Comparison of ENCODE assay signal across 1 cellular context in the genomic region with DNA sequence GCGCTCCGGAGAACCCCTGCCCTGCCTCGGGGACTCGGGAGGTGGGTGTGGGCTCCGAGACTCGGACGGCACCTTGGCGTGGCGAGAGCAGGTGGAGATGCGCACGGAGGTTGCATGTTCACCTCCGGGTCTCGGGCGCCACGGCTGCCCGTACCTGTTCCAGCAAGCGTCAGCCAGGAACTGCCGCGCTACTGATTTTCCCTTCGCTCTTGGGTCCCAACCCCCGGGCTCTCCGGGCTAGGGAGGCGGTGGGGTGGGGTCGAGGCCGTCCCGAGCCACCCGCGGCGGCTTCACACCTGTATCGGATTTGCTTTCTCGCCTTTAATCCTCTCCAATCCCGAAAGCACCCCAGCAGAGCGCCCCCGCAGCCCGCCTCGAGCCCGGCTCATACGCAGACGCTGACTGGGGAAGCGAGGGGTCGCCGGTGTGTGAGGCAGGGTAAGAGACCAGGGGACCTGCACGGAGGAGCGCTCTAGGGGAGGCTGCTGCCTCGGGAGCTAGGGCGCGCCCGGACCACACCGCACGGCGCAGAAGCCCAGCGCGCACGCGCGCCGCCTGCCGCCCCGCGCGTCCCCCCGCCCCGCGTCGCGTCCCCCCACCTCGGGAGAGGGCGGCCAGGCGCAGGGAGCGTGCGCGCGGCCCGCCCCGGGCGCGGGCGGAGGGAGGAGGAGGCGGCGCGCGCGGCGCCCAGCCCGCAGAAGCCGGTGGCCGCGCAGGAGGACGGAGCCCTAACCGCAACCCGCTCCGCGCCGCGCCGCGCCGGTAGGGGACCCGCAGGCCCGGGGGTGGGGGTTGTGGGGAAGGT.
TF ChIP-seq lines count a peak whose summit lies in the region.

A gene with protein sequence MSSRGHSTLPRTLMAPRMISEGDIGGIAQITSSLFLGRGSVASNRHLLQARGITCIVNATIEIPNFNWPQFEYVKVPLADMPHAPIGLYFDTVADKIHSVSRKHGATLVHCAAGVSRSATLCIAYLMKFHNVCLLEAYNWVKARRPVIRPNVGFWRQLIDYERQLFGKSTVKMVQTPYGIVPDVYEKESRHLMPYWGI (plus strand): TSS at position 695 of the 805 bp plus-strand sequence. CDS start 22,382 bp downstream, outside the sequence.

TF ChIP-seq in K562, 482 proteins besides CTCF, POLR2A, EP300 and RAD21 (continued from another document and continues in another):
- TF ChIP-seq YY1 (IDR thresholded peaks at IDR 0.05; ENCODE audit: borderline replicate concordance in 1 of 3, control insufficient read depth in 1 of 3, extremely low read depth in 1 of 3, insufficient read depth in 3 of 3, insufficient read length in 1 of 3, insufficient replicate concordance in 2 of 3, low read depth in 1 of 3, low read length in 2 of 3) (peak in 1 of 3 experiments; percentile 3), GTF2F1 (IDR thresholded peaks at IDR 0.05; ENCODE audit: low read depth, low read length) (no peak), EHMT2 (IDR thresholded peaks at IDR 0.05) (no peak), RBM14 (IDR thresholded peaks at IDR 0.05; ENCODE audit: borderline replicate concordance, insufficient read depth, low read depth, low read length) (0 out of 2 replicates have a peak, but pooled peaks have one; percentile 54), ZNF431 (CRISPR knock-in tag; IDR thresholded peaks at IDR 0.05) (no peak), BDP1 (IDR thresholded peaks at IDR 0.05; ENCODE audit: insufficient read depth, insufficient read length) (no peak), HNRNPLL (IDR thresholded peaks at IDR 0.05; ENCODE audit: low read depth, low read length, poor library complexity, severe bottlenecking) (no peak), HMG20A (CRISPR knock-in tag; conservative IDR thresholded peaks at IDR 0.05) (no peak), CXXC5 (CRISPR knock-in tag; IDR thresholded peaks at IDR 0.05) (peak; percentile 53), CBX1 (IDR thresholded peaks at IDR 0.05; ENCODE audit: low read depth) (0 out of 2 replicates have a peak, but pooled peaks have one; percentile 14), DNMT1 (IDR thresholded peaks at IDR 0.05) (no peak), RBBP5 (IDR thresholded peaks at IDR 0.05; ENCODE audit: borderline replicate concordance, insufficient read depth, low read length, poor library complexity, severe bottlenecking) (peak; percentile 56), ZKSCAN8 (CRISPR knock-in tag; IDR thresholded peaks at IDR 0.05) (no peak), JUN (IDR thresholded peaks at IDR 0.05; ENCODE audit: borderline replicate concordance, low read depth, low read length) (no peak), JUN (CRISPR knock-in tag; IDR thresholded peaks at IDR 0.05; ENCODE audit: borderline replicate concordance) (no peak), POLR2H (tag; IDR thresholded peaks at IDR 0.05; ENCODE audit: low read depth) (peak; percentile 49), BHLHE40 (IDR thresholded peaks at IDR 0.05; ENCODE audit: low read length) (no peak), HIVEP1 (CRISPR knock-in tag; IDR thresholded peaks at IDR 0.05) (no peak), RBM22 (IDR thresholded peaks at IDR 0.05; ENCODE audit: low read depth, low read length, poor library complexity, severe bottlenecking) (no peak), ZNF197 (CRISPR knock-in tag; IDR thresholded peaks at IDR 0.05; ENCODE audit: low read depth) (no peak), FUS (optimal IDR thresholded peaks at IDR 0.05; ENCODE audit: low read depth, low read length) (no peak), ZBTB1 (CRISPR knock-in tag; IDR thresholded peaks at IDR 0.05; ENCODE audit: borderline replicate concordance, low read depth) (no peak), PML (IDR thresholded peaks at IDR 0.05; ENCODE audit: low read length) (peak; percentile 31; the same call in 1 of the 2 replicates), XRCC3 (IDR thresholded peaks at IDR 0.05) (no peak), SRSF3 (IDR thresholded peaks at IDR 0.05; ENCODE audit: insufficient read depth, low read length) (no peak), SRSF9 (IDR thresholded peaks at IDR 0.05; ENCODE audit: borderline replicate concordance, low read depth, low read length) (no peak), ZNF175 (CRISPR knock-in tag; IDR thresholded peaks at IDR 0.05; ENCODE audit: low read depth) (no peak), ZNF644 (tag; IDR thresholded peaks at IDR 0.05; ENCODE audit: low read depth) (no peak), ZNF780A (CRISPR knock-in tag; IDR thresholded peaks at IDR 0.05) (no peak), DMBX1 (CRISPR knock-in tag; IDR thresholded peaks at IDR 0.05; ENCODE audit: borderline replicate concordance) (no peak), SREBF1 (IDR thresholded peaks at IDR 0.05; ENCODE audit: borderline replicate concordance, low read depth, low read length) (no peak), MCM2 (IDR thresholded peaks at IDR 0.05; ENCODE audit: low read depth) (no peak), CHCHD3 (CRISPR knock-in tag; IDR thresholded peaks at IDR 0.05) (no peak), FIP1L1 (IDR thresholded peaks at IDR 0.05; ENCODE audit: low read depth, low read length, poor library complexity, severe bottlenecking) (peak; percentile 44), PRPF4 (IDR thresholded peaks at IDR 0.05; ENCODE audit: insufficient read depth, low read depth, low read length, poor library complexity, severe bottlenecking) (no peak), ZBED1 (IDR thresholded peaks at IDR 0.05) (no peak), SMARCA5 (IDR thresholded peaks at IDR 0.05) (no peak), DPF2 (IDR thresholded peaks at IDR 0.05) (no peak)
- TF ChIP-seq, protein P1, sequence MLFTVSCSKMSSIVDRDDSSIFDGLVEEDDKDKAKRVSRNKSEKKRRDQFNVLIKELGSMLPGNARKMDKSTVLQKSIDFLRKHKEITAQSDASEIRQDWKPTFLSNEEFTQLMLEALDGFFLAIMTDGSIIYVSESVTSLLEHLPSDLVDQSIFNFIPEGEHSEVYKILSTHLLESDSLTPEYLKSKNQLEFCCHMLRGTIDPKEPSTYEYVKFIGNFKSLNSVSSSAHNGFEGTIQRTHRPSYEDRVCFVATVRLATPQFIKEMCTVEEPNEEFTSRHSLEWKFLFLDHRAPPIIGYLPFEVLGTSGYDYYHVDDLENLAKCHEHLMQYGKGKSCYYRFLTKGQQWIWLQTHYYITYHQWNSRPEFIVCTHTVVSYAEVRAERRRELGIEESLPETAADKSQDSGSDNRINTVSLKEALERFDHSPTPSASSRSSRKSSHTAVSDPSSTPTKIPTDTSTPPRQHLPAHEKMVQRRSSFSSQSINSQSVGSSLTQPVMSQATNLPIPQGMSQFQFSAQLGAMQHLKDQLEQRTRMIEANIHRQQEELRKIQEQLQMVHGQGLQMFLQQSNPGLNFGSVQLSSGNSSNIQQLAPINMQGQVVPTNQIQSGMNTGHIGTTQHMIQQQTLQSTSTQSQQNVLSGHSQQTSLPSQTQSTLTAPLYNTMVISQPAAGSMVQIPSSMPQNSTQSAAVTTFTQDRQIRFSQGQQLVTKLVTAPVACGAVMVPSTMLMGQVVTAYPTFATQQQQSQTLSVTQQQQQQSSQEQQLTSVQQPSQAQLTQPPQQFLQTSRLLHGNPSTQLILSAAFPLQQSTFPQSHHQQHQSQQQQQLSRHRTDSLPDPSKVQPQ (CRISPR knock-in tag; IDR thresholded peaks at IDR 0.05; ENCODE audit: borderline replicate concordance), result no peak
- TF ChIP-seq, protein P2, sequence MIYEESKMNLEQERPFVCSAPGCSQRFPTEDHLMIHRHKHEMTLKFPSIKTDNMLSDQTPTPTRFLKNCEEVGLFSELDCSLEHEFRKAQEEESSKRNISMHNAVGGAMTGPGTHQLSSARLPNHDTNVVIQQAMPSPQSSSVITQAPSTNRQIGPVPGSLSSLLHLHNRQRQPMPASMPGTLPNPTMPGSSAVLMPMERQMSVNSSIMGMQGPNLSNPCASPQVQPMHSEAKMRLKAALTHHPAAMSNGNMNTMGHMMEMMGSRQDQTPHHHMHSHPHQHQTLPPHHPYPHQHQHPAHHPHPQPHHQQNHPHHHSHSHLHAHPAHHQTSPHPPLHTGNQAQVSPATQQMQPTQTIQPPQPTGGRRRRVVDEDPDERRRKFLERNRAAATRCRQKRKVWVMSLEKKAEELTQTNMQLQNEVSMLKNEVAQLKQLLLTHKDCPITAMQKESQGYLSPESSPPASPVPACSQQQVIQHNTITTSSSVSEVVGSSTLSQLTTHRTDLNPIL (CRISPR knock-in tag; IDR thresholded peaks at IDR 0.05), result no peak
- TF ChIP-seq, protein P3, sequence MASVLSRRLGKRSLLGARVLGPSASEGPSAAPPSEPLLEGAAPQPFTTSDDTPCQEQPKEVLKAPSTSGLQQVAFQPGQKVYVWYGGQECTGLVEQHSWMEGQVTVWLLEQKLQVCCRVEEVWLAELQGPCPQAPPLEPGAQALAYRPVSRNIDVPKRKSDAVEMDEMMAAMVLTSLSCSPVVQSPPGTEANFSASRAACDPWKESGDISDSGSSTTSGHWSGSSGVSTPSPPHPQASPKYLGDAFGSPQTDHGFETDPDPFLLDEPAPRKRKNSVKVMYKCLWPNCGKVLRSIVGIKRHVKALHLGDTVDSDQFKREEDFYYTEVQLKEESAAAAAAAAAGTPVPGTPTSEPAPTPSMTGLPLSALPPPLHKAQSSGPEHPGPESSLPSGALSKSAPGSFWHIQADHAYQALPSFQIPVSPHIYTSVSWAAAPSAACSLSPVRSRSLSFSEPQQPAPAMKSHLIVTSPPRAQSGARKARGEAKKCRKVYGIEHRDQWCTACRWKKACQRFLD (CRISPR knock-in tag; IDR thresholded peaks at IDR 0.05), result peak; percentile 53; the same call in 1 of the 2 replicates
- TF ChIP-seq, protein P4, sequence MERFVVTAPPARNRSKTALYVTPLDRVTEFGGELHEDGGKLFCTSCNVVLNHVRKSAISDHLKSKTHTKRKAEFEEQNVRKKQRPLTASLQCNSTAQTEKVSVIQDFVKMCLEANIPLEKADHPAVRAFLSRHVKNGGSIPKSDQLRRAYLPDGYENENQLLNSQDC (CRISPR knock-in tag; IDR thresholded peaks at IDR 0.05), result no peak
- TF ChIP-seq, protein P5, sequence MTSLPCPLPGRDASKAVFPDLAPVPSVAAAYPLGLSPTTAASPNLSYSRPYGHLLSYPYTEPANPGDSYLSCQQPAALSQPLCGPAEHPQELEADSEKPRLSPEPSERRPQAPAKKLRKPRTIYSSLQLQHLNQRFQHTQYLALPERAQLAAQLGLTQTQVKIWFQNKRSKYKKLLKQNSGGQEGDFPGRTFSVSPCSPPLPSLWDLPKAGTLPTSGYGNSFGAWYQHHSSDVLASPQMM (CRISPR knock-in tag; IDR thresholded peaks at IDR 0.05), result no peak
- TF ChIP-seq, protein P6, sequence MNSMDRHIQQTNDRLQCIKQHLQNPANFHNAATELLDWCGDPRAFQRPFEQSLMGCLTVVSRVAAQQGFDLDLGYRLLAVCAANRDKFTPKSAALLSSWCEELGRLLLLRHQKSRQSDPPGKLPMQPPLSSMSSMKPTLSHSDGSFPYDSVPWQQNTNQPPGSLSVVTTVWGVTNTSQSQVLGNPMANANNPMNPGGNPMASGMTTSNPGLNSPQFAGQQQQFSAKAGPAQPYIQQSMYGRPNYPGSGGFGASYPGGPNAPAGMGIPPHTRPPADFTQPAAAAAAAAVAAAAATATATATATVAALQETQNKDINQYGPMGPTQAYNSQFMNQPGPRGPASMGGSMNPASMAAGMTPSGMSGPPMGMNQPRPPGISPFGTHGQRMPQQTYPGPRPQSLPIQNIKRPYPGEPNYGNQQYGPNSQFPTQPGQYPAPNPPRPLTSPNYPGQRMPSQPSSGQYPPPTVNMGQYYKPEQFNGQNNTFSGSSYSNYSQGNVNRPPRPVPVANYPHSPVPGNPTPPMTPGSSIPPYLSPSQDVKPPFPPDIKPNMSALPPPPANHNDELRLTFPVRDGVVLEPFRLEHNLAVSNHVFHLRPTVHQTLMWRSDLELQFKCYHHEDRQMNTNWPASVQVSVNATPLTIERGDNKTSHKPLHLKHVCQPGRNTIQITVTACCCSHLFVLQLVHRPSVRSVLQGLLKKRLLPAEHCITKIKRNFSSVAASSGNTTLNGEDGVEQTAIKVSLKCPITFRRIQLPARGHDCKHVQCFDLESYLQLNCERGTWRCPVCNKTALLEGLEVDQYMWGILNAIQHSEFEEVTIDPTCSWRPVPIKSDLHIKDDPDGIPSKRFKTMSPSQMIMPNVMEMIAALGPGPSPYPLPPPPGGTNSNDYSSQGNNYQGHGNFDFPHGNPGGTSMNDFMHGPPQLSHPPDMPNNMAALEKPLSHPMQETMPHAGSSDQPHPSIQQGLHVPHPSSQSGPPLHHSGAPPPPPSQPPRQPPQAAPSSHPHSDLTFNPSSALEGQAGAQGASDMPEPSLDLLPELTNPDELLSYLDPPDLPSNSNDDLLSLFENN (IDR thresholded peaks at IDR 0.05; ENCODE audit: low read depth in 2 of 2, low read length in 2 of 2), result no peak
- TF ChIP-seq, protein P7, sequence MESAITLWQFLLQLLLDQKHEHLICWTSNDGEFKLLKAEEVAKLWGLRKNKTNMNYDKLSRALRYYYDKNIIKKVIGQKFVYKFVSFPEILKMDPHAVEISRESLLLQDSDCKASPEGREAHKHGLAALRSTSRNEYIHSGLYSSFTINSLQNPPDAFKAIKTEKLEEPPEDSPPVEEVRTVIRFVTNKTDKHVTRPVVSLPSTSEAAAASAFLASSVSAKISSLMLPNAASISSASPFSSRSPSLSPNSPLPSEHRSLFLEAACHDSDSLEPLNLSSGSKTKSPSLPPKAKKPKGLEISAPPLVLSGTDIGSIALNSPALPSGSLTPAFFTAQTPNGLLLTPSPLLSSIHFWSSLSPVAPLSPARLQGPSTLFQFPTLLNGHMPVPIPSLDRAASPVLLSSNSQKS (CRISPR knock-in tag; IDR thresholded peaks at IDR 0.05), result no peak
- TF ChIP-seq, protein P8, sequence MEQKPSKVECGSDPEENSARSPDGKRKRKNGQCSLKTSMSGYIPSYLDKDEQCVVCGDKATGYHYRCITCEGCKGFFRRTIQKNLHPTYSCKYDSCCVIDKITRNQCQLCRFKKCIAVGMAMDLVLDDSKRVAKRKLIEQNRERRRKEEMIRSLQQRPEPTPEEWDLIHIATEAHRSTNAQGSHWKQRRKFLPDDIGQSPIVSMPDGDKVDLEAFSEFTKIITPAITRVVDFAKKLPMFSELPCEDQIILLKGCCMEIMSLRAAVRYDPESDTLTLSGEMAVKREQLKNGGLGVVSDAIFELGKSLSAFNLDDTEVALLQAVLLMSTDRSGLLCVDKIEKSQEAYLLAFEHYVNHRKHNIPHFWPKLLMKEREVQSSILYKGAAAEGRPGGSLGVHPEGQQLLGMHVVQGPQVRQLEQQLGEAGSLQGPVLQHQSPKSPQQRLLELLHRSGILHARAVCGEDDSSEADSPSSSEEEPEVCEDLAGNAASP (IDR thresholded peaks at IDR 0.05), result no peak
